Comparison of ENCODE assay signal across 34 cellular contexts in genomic region chr15:23482228-23482627, GRCh38.
"Had no signal": no experiment of that assay in that cellular context is flagged by ENCODE, and none has a peak within 500 bp of the region (broad histone marks: within the 10 kb centered on the region; RNA-seq: fewer than 3 reads in every experiment).

No MANE protein-coding gene starts in this region.

- H3K27me3 Mint-ChIP-seq: activated B cell treated with CpG ODN at 0.5 μM for 24 hours; activated CD8-positive, alpha-beta memory T cell treated with anti-CD3 and anti-CD28 coated beads, Interleukin-2, amount 10 ng/mL, durations not matched to agents 7 days and 5 days; activated naive CD4-positive, alpha-beta T cell treated with anti-CD3 and anti-CD28 coated beads, Interleukin-2, amount 10 ng/mL, durations not matched to agents 7 days and 5 days; activated naive CD4-positive, alpha-beta T cell treated with anti-CD3 and anti-CD28 coated beads, Interleukin-2, amount 50 U/mL, for 24 hours; brain; central memory CD8-positive, alpha-beta T cell had no signal

- ATAC-seq: activated CD8-positive, alpha-beta memory T cell treated with anti-CD3 and anti-CD28 coated beads, Interleukin-2, amount 10 ng/mL, durations not matched to agents 7 days and 5 days; activated CD8-positive, alpha-beta T cell treated with anti-CD3 and anti-CD28 coated beads for 36 hours; activated naive CD8-positive, alpha-beta T cell treated with anti-CD3 and anti-CD28 coated beads, Interleukin-2, amount 50 U/mL, for 24 hours had no signal

- H3K4me3 Mint-ChIP-seq: activated B cell treated with CpG ODN at 0.5 μM for 24 hours; activated CD4-positive, alpha-beta memory T cell treated with anti-CD3 and anti-CD28 coated beads for 36 hours; activated CD4-positive, alpha-beta T cell treated with anti-CD3 and anti-CD28 coated beads, Interleukin-2, amount 10 ng/mL, durations not matched to agents 24 days and 14 days; activated CD8-positive, alpha-beta memory T cell treated with anti-CD3 and anti-CD28 coated beads, Interleukin-2, amount 10 ng/mL, durations not matched to agents 7 days and 5 days; activated CD8-positive, alpha-beta T cell treated with anti-CD3 and anti-CD28 coated beads for 36 hours; activated naive CD4-positive, alpha-beta T cell treated with anti-CD3 and anti-CD28 coated beads, Interleukin-2, amount 10 ng/mL, durations not matched to agents 7 days and 5 days; activated naive CD4-positive, alpha-beta T cell treated with anti-CD3 and anti-CD28 coated beads, Interleukin-2, amount 50 U/mL, for 24 hours; activated naive CD8-positive, alpha-beta T cell; activated naive CD8-positive, alpha-beta T cell treated with anti-CD3 and anti-CD28 coated beads, Interleukin-2, amount 10 ng/mL, durations not matched to agents 7 days and 5 days; activated naive CD8-positive, alpha-beta T cell treated with anti-CD3 and anti-CD28 coated beads, Interleukin-2, amount 50 U/mL, for 24 hours; activated T-cell treated with anti-CD3 and anti-CD28 coated beads, Interleukin-2, amount 50 U/mL, for 24 hours; brain; central memory CD8-positive, alpha-beta T cell; T-helper 1 cell treated with Interleukin-12 subunit alpha and Interleukin-12 subunit beta and Interleukin-4 antibody, amounts not matched to agents 30 μg/mL and 1 μg/mL, for 36 hours; T-helper 2 cell treated with Interferon-gamma antibody and Interleukin-4, amounts not matched to agents 5 μg/mL and 100 μg/mL, for 36 hours had no signal

- H3K4me1 Mint-ChIP-seq: activated B cell treated with CpG ODN at 0.5 μM for 24 hours; activated CD4-positive, alpha-beta T cell treated with anti-CD3 and anti-CD28 coated beads, Interleukin-2, amount 10 ng/mL, durations not matched to agents 24 days and 14 days; activated CD8-positive, alpha-beta memory T cell treated with anti-CD3 and anti-CD28 coated beads, Interleukin-2, amount 10 ng/mL, durations not matched to agents 7 days and 5 days; activated naive CD4-positive, alpha-beta T cell treated with anti-CD3 and anti-CD28 coated beads, Interleukin-2, amount 10 ng/mL, durations not matched to agents 7 days and 5 days; activated naive CD4-positive, alpha-beta T cell treated with anti-CD3 and anti-CD28 coated beads, Interleukin-2, amount 50 U/mL, for 24 hours; activated naive CD8-positive, alpha-beta T cell treated with anti-CD3 and anti-CD28 coated beads, Interleukin-2, amount 50 U/mL, for 24 hours; brain; central memory CD8-positive, alpha-beta T cell had no signal

- H3K27ac Mint-ChIP-seq: activated B cell treated with CpG ODN at 0.5 μM for 24 hours; activated CD4-positive, alpha-beta memory T cell treated with anti-CD3 and anti-CD28 coated beads for 36 hours; activated CD4-positive, alpha-beta T cell treated with anti-CD3 and anti-CD28 coated beads, Interleukin-2, amount 10 ng/mL, durations not matched to agents 24 days and 14 days; activated CD8-positive, alpha-beta memory T cell treated with anti-CD3 and anti-CD28 coated beads, Interleukin-2, amount 10 ng/mL, durations not matched to agents 7 days and 5 days; activated CD8-positive, alpha-beta T cell treated with anti-CD3 and anti-CD28 coated beads for 36 hours; activated naive CD4-positive, alpha-beta T cell treated with anti-CD3 and anti-CD28 coated beads, Interleukin-2, amount 10 ng/mL, durations not matched to agents 7 days and 5 days; activated naive CD4-positive, alpha-beta T cell treated with anti-CD3 and anti-CD28 coated beads, Interleukin-2, amount 50 U/mL, for 24 hours; activated naive CD8-positive, alpha-beta T cell; activated naive CD8-positive, alpha-beta T cell treated with anti-CD3 and anti-CD28 coated beads, Interleukin-2, amount 10 ng/mL, durations not matched to agents 7 days and 5 days; activated naive CD8-positive, alpha-beta T cell treated with anti-CD3 and anti-CD28 coated beads, Interleukin-2, amount 50 U/mL, for 24 hours; activated T-cell treated with anti-CD3 and anti-CD28 coated beads, Interleukin-2, amount 50 U/mL, for 24 hours; activated T-helper 2 cell treated with anti-CD3 and anti-CD28 coated beads, Interferon-gamma antibody, Interleukin-2, Interleukin-4, amounts not matched to agents 10 μg/mL and 5 μg/mL and 100 μg/mL, durations not matched to agents 14 hours and 24 hours and 36 hours; brain; T-helper 1 cell treated with Interleukin-12 subunit alpha and Interleukin-12 subunit beta and Interleukin-4 antibody, amounts not matched to agents 30 μg/mL and 1 μg/mL, for 36 hours; T-helper 2 cell treated with Interferon-gamma antibody and Interleukin-4, amounts not matched to agents 5 μg/mL and 100 μg/mL, for 36 hours had no signal

- H3K36me3 ChIP-seq: ascending aorta, cardiac muscle cell had no signal

- H3K9me3 ChIP-seq: ascending aorta had no signal

- DNase-seq: activated B cell treated with CpG ODN at 0.5 μM for 24 hours; activated CD4-positive, alpha-beta memory T cell treated with anti-CD3 and anti-CD28 coated beads for 36 hours; activated CD4-positive, alpha-beta T cell treated with anti-CD3 and anti-CD28 coated beads for 4 hours; activated CD4-positive, alpha-beta T cell treated with anti-CD3 and anti-CD28 coated beads, Interleukin-2, amount 10 ng/mL, durations not matched to agents 24 days and 14 days; activated CD4-positive, alpha-beta T cell treated with anti-CD3 and anti-CD28 coated beads, Interleukin-2, amount 50 U/mL, for 1 hour; activated CD4-positive, alpha-beta T cell treated with anti-CD3 and anti-CD28 coated beads, Interleukin-2, amount 50 U/mL, for 4 hours; activated CD4-positive, CD25-positive, alpha-beta regulatory T cell treated with anti-CD3 and anti-CD28 coated beads, Interleukin-2, amount 50 U/mL, for 72 hours; activated CD8-positive, alpha-beta memory T cell treated with anti-CD3 and anti-CD28 coated beads, Interleukin-2, amount 10 ng/mL, durations not matched to agents 7 days and 5 days; activated CD8-positive, alpha-beta memory T cell treated with anti-CD3 and anti-CD28 coated beads, Interleukin-2, amount 50 U/mL, for 48 hours; activated CD8-positive, alpha-beta T cell treated with anti-CD3 and anti-CD28 coated beads for 36 hours; activated effector memory CD4-positive, alpha-beta T cell treated with Interleukin-2 at 50 U/mL for 16 hours; activated gamma-delta T cell; activated naive CD4-positive, alpha-beta T cell treated with anti-CD3 and anti-CD28 coated beads, Interleukin-2, amount 10 ng/mL, durations not matched to agents 7 days and 5 days; activated naive CD4-positive, alpha-beta T cell treated with Interleukin-2 at 50 U/mL for 16 hours; activated naive CD8-positive, alpha-beta T cell treated with anti-CD3 and anti-CD28 coated beads, Interleukin-2, amount 10 ng/mL, durations not matched to agents 7 days and 5 days; activated naive CD8-positive, alpha-beta T cell treated with anti-CD3 and anti-CD28 coated beads, Interleukin-2, amount 50 U/mL, for 24 hours; activated T-cell treated with anti-CD3 and anti-CD28 coated beads, Interleukin-2, amount 50 U/mL, for 24 hours; activated T-cell treated with anti-CD3 and anti-CD28 coated beads, Interleukin-2, amount 50 U/mL, for 48 hours; amygdala; anterior cingulate cortex; caudate nucleus; cerebellar nuclear complex; T-helper 2 cell; T-helper 9 cell had no signal

- H3K27ac ChIP-seq: ascending aorta, VCaP had no signal

- H3K9me3 Mint-ChIP-seq: activated B cell treated with CpG ODN at 0.5 μM for 24 hours; activated CD4-positive, alpha-beta memory T cell treated with anti-CD3 and anti-CD28 coated beads for 36 hours; activated CD4-positive, alpha-beta T cell treated with anti-CD3 and anti-CD28 coated beads, Interleukin-2, amount 10 ng/mL, durations not matched to agents 24 days and 14 days; activated CD8-positive, alpha-beta T cell treated with anti-CD3 and anti-CD28 coated beads for 36 hours; activated naive CD4-positive, alpha-beta T cell treated with anti-CD3 and anti-CD28 coated beads, Interleukin-2, amount 10 ng/mL, durations not matched to agents 7 days and 5 days; activated naive CD4-positive, alpha-beta T cell treated with anti-CD3 and anti-CD28 coated beads, Interleukin-2, amount 50 U/mL, for 24 hours; activated naive CD8-positive, alpha-beta T cell treated with anti-CD3 and anti-CD28 coated beads, Interleukin-2, amount 50 U/mL, for 24 hours; activated T-cell treated with anti-CD3 and anti-CD28 coated beads, Interleukin-2, amount 50 U/mL, for 24 hours; activated T-helper 2 cell treated with anti-CD3 and anti-CD28 coated beads, Interferon-gamma antibody, Interleukin-2, Interleukin-4, amounts not matched to agents 10 μg/mL and 5 μg/mL and 100 μg/mL, durations not matched to agents 14 hours and 24 hours and 36 hours; central memory CD8-positive, alpha-beta T cell; T-helper 1 cell treated with Interleukin-12 subunit alpha and Interleukin-12 subunit beta and Interleukin-4 antibody, amounts not matched to agents 30 μg/mL and 1 μg/mL, for 36 hours; T-helper 2 cell treated with Interferon-gamma antibody and Interleukin-4, amounts not matched to agents 5 μg/mL and 100 μg/mL, for 36 hours had no signal

- H3K27me3 ChIP-seq: ascending aorta, cardiac muscle cell had no signal

- H3K4me1 ChIP-seq: ascending aorta had no signal

- H3K4me3 ChIP-seq: ascending aorta, cardiac muscle cell had no signal
